In the genomic region with DNA sequence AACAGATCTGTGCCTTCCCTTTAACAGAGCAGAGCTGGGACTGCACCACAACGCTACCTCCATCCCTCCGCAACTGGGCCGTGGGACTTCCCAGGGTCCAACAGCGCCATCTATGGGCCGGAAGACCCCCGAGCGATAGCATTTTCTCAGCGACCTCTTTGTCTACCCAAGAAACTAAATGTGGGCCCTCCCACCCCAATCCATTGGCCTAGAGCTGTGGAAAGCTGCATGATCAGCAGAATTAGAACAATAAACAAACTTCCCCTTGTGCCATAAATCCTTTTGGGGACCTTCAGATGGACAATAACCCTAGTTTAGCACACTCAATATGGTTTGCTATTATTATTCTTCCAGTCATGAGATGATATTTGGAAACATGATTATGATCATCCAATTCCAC, we compare ENCODE assay signal across 9 cellular contexts.
DNase-seq lines count a peak whose midpoint lies in the region; ATAC-seq, FAIRE-seq and TF ChIP-seq lines count a peak whose summit lies in the region.
"Had no signal": no experiment of that assay in that cellular context is flagged by ENCODE, and none has a peak within 500 bp of the region (broad histone marks: within the 10 kb centered on the region; RNA-seq: fewer than 3 reads in every experiment).

No MANE protein-coding gene starts in this region.

- DNase-seq in D721Med (ENCODE audit: insufficient read length, low spot score) (peak; percentile 44), MV-4-11 (lab: John Stamatoyannopoulos, UW) (peak; percentile 6), globus pallidus (ENCODE audit: low spot score) (peak; percentile 15), sciatic nerve (ENCODE audit: low spot score) (no peak)
- DNase-seq in activated CD4-positive, alpha-beta memory T cell treated with anti-CD3 and anti-CD28 coated beads, Interleukin-2, amount 10 ng/mL, durations not matched to agents 7 days and 5 days: peak; percentile 39
- peak; percentile 20 to 34 for DNase-seq in stimulated activated CD8-positive, alpha-beta memory T cell treated with anti-CD3 and anti-CD28 coated beads, Interleukin-15, amount 100 ng/mL, for 48 hours (ENCODE audit: low read depth in 2 of 2)

- no peaks in the 10 kb centered on the region for H3K36me3 Mint-ChIP-seq in activated CD4-positive, alpha-beta memory T cell treated with anti-CD3 and anti-CD28 coated beads, Interleukin-2, amount 10 ng/mL, durations not matched to agents 7 days and 5 days (ENCODE audit: low read depth)

- peak; percentile 87 for ATAC-seq in GM21360 (IDR thresholded peaks at IDR 0.05; ENCODE audit: unreplicated experiment)
- ATAC-seq in sciatic nerve: no peak
- ATAC-seq in HG02642 (IDR thresholded peaks at IDR 0.05; ENCODE audit: poor library complexity, unreplicated experiment): no peak

- H3K27ac Mint-ChIP-seq in activated CD4-positive, alpha-beta memory T cell treated with anti-CD3 and anti-CD28 coated beads, Interleukin-2, amount 10 ng/mL, durations not matched to agents 7 days and 5 days: no peak overlapping the region
- H3K27ac Mint-ChIP-seq: T-helper 1 cell treated with Interleukin-12 subunit alpha and Interleukin-12 subunit beta and Interleukin-4 antibody, amounts not matched to agents 30 μg/mL and 1 μg/mL, for 36 hours had no signal

- intact Hi-C loops in sciatic nerve (cut with DNase I): no loop called here

- no peak overlapping the region for H3K4me3 Mint-ChIP-seq in activated CD4-positive, alpha-beta memory T cell treated with anti-CD3 and anti-CD28 coated beads, Interleukin-2, amount 10 ng/mL, durations not matched to agents 7 days and 5 days
- H3K4me3 Mint-ChIP-seq: T-helper 1 cell treated with Interleukin-12 subunit alpha and Interleukin-12 subunit beta and Interleukin-4 antibody, amounts not matched to agents 30 μg/mL and 1 μg/mL, for 36 hours had no signal

- peak; percentile 87 for TF ChIP-seq CTCF in D721Med (IDR thresholded peaks at IDR 0.05; ENCODE audit: insufficient read depth, missing control alignments)

- no peak for FAIRE-seq in D721Med (lab: Jason Lieb, UNC)

- no peaks in the 10 kb centered on the region for H3K9me3 Mint-ChIP-seq in activated CD4-positive, alpha-beta memory T cell treated with anti-CD3 and anti-CD28 coated beads, Interleukin-2, amount 10 ng/mL, durations not matched to agents 7 days and 5 days
- H3K9me3 Mint-ChIP-seq: T-helper 1 cell treated with Interleukin-12 subunit alpha and Interleukin-12 subunit beta and Interleukin-4 antibody, amounts not matched to agents 30 μg/mL and 1 μg/mL, for 36 hours had no signal

- H3K27me3 Mint-ChIP-seq in activated CD4-positive, alpha-beta memory T cell treated with anti-CD3 and anti-CD28 coated beads, Interleukin-2, amount 10 ng/mL, durations not matched to agents 7 days and 5 days: peaks cover 10% of the 10 kb centered on the region

- CTCF ChIA-PET in activated CD4-positive, alpha-beta memory T cell treated with anti-CD3 and anti-CD28 coated beads, Interleukin-2, amount 10 ng/mL, durations not matched to agents 7 days and 5 days (lab: Charles Lee): interaction anchor here (0.8 to 1.5 kb wide), 2 partner anchors 15 to 573 kb away, joined by 3 to 5 read pairs; no protein-coding TSS in a partner anchor

- POLR2A ChIA-PET in activated CD4-positive, alpha-beta memory T cell treated with anti-CD3 and anti-CD28 coated beads, Interleukin-2, amount 10 ng/mL, durations not matched to agents 7 days and 5 days (lab: Charles Lee): interaction anchor here (1.3 kb wide), 1 partner anchor 16 kb away, joined by 3 read pairs; no protein-coding TSS in a partner anchor

- H3K4me1 Mint-ChIP-seq in activated CD4-positive, alpha-beta memory T cell treated with anti-CD3 and anti-CD28 coated beads, Interleukin-2, amount 10 ng/mL, durations not matched to agents 7 days and 5 days: no peaks in the 10 kb centered on the region
